17 cellular contexts compared by ENCODE assay signal in genomic region chr1:109527098-109527811, GRCh38.
DNase-seq lines count a peak whose midpoint lies in the region; ATAC-seq lines count a peak whose summit lies in the region.
"Had no signal": no experiment of that assay in that cellular context is flagged by ENCODE, and none has a peak within 500 bp of the region (broad histone marks: within the 10 kb centered on the region; RNA-seq: fewer than 3 reads in every experiment).

No MANE protein-coding gene starts in this region.

- ATAC-seq in GM19023 (IDR thresholded peaks at IDR 0.05; ENCODE audit: unreplicated experiment) (peak; percentile 72), HG02623 (IDR thresholded peaks at IDR 0.05; ENCODE audit: unreplicated experiment) (peak; percentile 63), HG03520 (IDR thresholded peaks at IDR 0.05; ENCODE audit: unreplicated experiment) (peak; percentile 47), GM19328 (IDR thresholded peaks at IDR 0.05; ENCODE audit: unreplicated experiment) (no peak)
- ATAC-seq: activated naive CD8-positive, alpha-beta T cell treated with anti-CD3 and anti-CD28 coated beads, Interleukin-2, amount 50 U/mL, for 24 hours; CD8-positive, alpha-beta T cell had no signal

- no peak overlapping the region for H3K4me3 ChIP-seq in BLaER1 treated with 17β-estradiol and CSF1 and Interleukin-3, amounts not matched to agents 10 nM and 100 nM
- H3K4me3 ChIP-seq: HAP-1 had no signal

- no peaks in the 10 kb centered on the region for H4K20me1 ChIP-seq in BLaER1 treated with 17β-estradiol and CSF1 and Interleukin-3, amounts not matched to agents 10 nM and 100 nM

- no peaks in the 10 kb centered on the region for H3K27me3 ChIP-seq in BLaER1 treated with 17β-estradiol and CSF1 and Interleukin-3, amounts not matched to agents 10 nM and 100 nM

- no peaks in the 10 kb centered on the region for H3K36me3 ChIP-seq in BLaER1 treated with 17β-estradiol and CSF1 and Interleukin-3, amounts not matched to agents 10 nM and 100 nM
- H3K36me3 ChIP-seq: HAP-1 had no signal

- H3K9me3 ChIP-seq in BLaER1 treated with 17β-estradiol and CSF1 and Interleukin-3, amounts not matched to agents 10 nM and 100 nM (replicated peaks in 1 of 11) = no peaks in the 10 kb centered on the region
- H3K9me3 ChIP-seq: HAP-1 had no signal

- H3K9ac ChIP-seq in BLaER1 treated with 17β-estradiol and CSF1 and Interleukin-3, amounts not matched to agents 10 nM and 100 nM = no peak overlapping the region

- peaks cover 6 to 49% (median 41%) of the 10 kb centered on the region in 10 experiments; a peak in 18 of 20 replicates for H3K4me1 ChIP-seq in BLaER1 treated with 17β-estradiol and CSF1 and Interleukin-3, amounts not matched to agents 10 nM and 100 nM

- DNase-seq in SHP77 (lab: John Stamatoyannopoulos, UW) = no peak
- DNase-seq in midbrain (lab: John Stamatoyannopoulos, UW) = no peak
- no peak for DNase-seq in activated naive CD4-positive, alpha-beta T cell (lab: John Stamatoyannopoulos, UW)
- DNase-seq: activated CD4-positive, CD25-positive, alpha-beta regulatory T cell treated with anti-CD3 and anti-CD28 coated beads, Interleukin-2, amount 50 U/mL, for 72 hours; activated naive CD8-positive, alpha-beta T cell treated with anti-CD3 and anti-CD28 coated beads, Interleukin-2, amount 50 U/mL, for 24 hours; CD8-positive, alpha-beta T cell; cerebellar nuclear complex; Karpas-422; NCI-H146; small intestine; substantia nigra had no signal

- peak overlapping the region in 6 of 11 experiments; percentile 12 to 39 (median 27); a peak in 9 of 22 replicates for H3K4me2 ChIP-seq in BLaER1 treated with 17β-estradiol and CSF1 and Interleukin-3, amounts not matched to agents 10 nM and 100 nM

- no peak overlapping the region for H3K27ac ChIP-seq in BLaER1 treated with 17β-estradiol and CSF1 and Interleukin-3, amounts not matched to agents 10 nM and 100 nM
